ENCODE assay signal across 29 cellular contexts in the genomic region with DNA sequence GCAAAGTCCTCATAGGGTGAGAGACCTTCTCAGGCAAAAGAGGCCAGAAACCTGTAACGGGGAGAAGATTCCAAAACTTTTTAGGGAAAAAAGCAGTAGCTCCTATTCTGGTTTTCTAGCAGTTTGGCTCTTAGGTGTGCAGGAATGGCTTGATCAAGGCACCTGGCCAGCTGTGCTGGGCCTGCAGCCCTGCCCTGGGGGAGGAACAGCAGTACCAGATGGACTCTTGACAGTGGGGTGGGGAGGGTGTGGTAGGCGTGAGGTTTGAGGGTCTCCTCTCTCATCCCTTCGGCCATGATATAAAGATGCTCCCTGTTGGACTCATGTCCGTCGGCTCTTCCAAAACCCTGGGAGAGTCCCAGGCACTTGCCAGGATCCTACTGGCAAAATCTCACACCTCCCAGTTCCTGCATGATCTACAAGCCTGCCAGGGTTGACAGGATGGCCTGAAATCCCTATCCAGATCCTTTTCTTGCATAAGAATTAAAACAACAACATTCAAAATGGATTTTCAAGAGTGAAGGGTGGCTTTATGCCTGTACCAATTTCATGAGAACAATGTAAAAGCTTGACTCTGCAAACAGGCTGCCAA.
"Had no signal": no experiment of that assay in that cellular context is flagged by ENCODE, and none has a peak within 500 bp of the region (broad histone marks: within the 10 kb centered on the region; RNA-seq: fewer than 3 reads in every experiment).

No MANE protein-coding gene starts in this region.

- H3K27ac ChIP-seq: ascending aorta, cardiac muscle cell, VCaP had no signal

- H3K36me3 ChIP-seq: ascending aorta, cardiac muscle cell had no signal

- H3K9me3 ChIP-seq: ascending aorta had no signal

- FAIRE-seq: bronchial epithelial cell, TTC549 had no signal

- H3K4me1 ChIP-seq: ascending aorta had no signal

- H3K27me3 ChIP-seq: ascending aorta, cardiac muscle cell had no signal

- H3K4me3 ChIP-seq: ascending aorta, cardiac muscle cell had no signal

- DNase-seq: activated B cell treated with CpG ODN at 0.5 μM for 24 hours; activated CD4-positive, alpha-beta memory T cell treated with anti-CD3 and anti-CD28 coated beads for 36 hours; activated CD4-positive, alpha-beta T cell treated with anti-CD3 and anti-CD28 coated beads for 4 hours; activated CD4-positive, alpha-beta T cell treated with anti-CD3 and anti-CD28 coated beads, Interleukin-2, amount 10 ng/mL, durations not matched to agents 24 days and 14 days; activated CD4-positive, alpha-beta T cell treated with anti-CD3 and anti-CD28 coated beads, Interleukin-2, amount 50 U/mL, for 1 hour; activated CD4-positive, alpha-beta T cell treated with anti-CD3 and anti-CD28 coated beads, Interleukin-2, amount 50 U/mL, for 4 hours; activated CD4-positive, CD25-positive, alpha-beta regulatory T cell treated with anti-CD3 and anti-CD28 coated beads, Interleukin-2, amount 50 U/mL, for 72 hours; activated CD8-positive, alpha-beta memory T cell treated with anti-CD3 and anti-CD28 coated beads, Interleukin-2, amount 50 U/mL, for 4 hours; activated CD8-positive, alpha-beta T cell treated with anti-CD3 and anti-CD28 coated beads for 36 hours; activated effector memory CD4-positive, alpha-beta T cell treated with anti-CD3 and anti-CD28 coated beads, Interleukin-2, amount 50 U/mL, for 16 hours; activated naive CD4-positive, alpha-beta T cell treated with anti-CD3 and anti-CD28 coated beads, Interleukin-2, amount 10 ng/mL, durations not matched to agents 7 days and 5 days; activated naive CD4-positive, alpha-beta T cell treated with Interleukin-2 at 50 U/mL for 16 hours; activated naive CD8-positive, alpha-beta T cell treated with anti-CD3 and anti-CD28 coated beads, Interleukin-2, amount 10 ng/mL, durations not matched to agents 7 days and 5 days; activated naive CD8-positive, alpha-beta T cell treated with anti-CD3 and anti-CD28 coated beads, Interleukin-2, amount 50 U/mL, for 24 hours; activated T-cell treated with anti-CD3 and anti-CD28 coated beads for 4 hours; activated T-cell treated with anti-CD3 and anti-CD28 coated beads, Interleukin-2, amount 50 U/mL, for 1 hour; activated T-cell treated with anti-CD3 and anti-CD28 coated beads, Interleukin-2, amount 50 U/mL, for 4 hours; activated T-cell treated with anti-CD3 and anti-CD28 coated beads, Interleukin-2, amount 50 U/mL, for 72 hours; amygdala; anterior cingulate cortex; T-helper 1 cell; T-helper 2 cell; T-helper 9 cell had no signal

- ATAC-seq: activated CD8-positive, alpha-beta T cell treated with anti-CD3 and anti-CD28 coated beads for 36 hours; activated naive CD8-positive, alpha-beta T cell treated with anti-CD3 and anti-CD28 coated beads, Interleukin-2, amount 50 U/mL, for 24 hours; activated T-cell treated with anti-CD3 and anti-CD28 coated beads, Interleukin-2, amount 50 U/mL, for 4 hours; activated T-cell treated with anti-CD3 and anti-CD28 coated beads, Interleukin-2, amount 50 U/mL, for 72 hours; activated T-helper 17 cell treated with anti-CD3 and anti-CD28 coated beads, Interleukin-2, amount 50 U/mL, for 72 hours had no signal
